ENCODE assay signal across 10 cellular contexts in genomic region chr10:132231656-132232552, GRCh38. TPM values are rescaled to one million over a fixed set of nuclear protein-coding genes. Genes with fewer than 3 reads are reported as not detected.
DNase-seq lines count a peak whose midpoint lies in the region; ATAC-seq and TF ChIP-seq lines count a peak whose summit lies in the region.
"Had no signal": no experiment of that assay in that cellular context is flagged by ENCODE, and none has a peak within 500 bp of the region (broad histone marks: within the 10 kb centered on the region; RNA-seq: fewer than 3 reads in every experiment).

No MANE protein-coding gene starts in this region.

- DNase-seq in COLO668 (lab: John Stamatoyannopoulos, UW; ENCODE audit: unreplicated experiment) (peak; percentile 77), WTC11 (ENCODE audit: low spot score) (no peak), left colon (no peak), foreskin melanocyte (no peak), COLO829 (ENCODE audit: low spot score) (no peak)
- DNase-seq: mesendoderm, NCI-H1048, uterus had no signal

- intact Hi-C loops in left colon (cut with DNase I, micrococcal nuclease): no loop called here

- CTCF ChIA-PET in WTC11 (lab: Charles Lee): no interaction called here

- no peak for TF ChIP-seq CTCF in WTC11 (IDR thresholded peaks at IDR 0.05)

- H3K27me3 Mint-ChIP-seq in IgD-negative memory B cell (peaks cover 3% of the 10 kb centered on the region), WTC11 (ENCODE audit: low read depth) (no peaks in the 10 kb centered on the region)

- POLR2A ChIA-PET in WTC11 (lab: Charles Lee): no interaction called here

- H3K36me3 Mint-ChIP-seq in IgD-negative memory B cell (no peaks in the 10 kb centered on the region), WTC11 (no peaks in the 10 kb centered on the region)

- H3K4me1 Mint-ChIP-seq in IgD-negative memory B cell: peaks cover 11 to 15% (median 12%) of the 10 kb centered on the region in 3 donors
- peaks cover 8% of the 10 kb centered on the region for H3K4me1 Mint-ChIP-seq in WTC11

- ATAC-seq in WTC11 (0 out of 2 replicates have a peak, but pooled peaks have one; percentile 30), left colon (peak; percentile 30), GM21576 (IDR thresholded peaks at IDR 0.05; ENCODE audit: unreplicated experiment) (no peak)

- H3K4me3 Mint-ChIP-seq in IgD-negative memory B cell (peak overlapping the region; percentile 13 to 90 (median 54)), WTC11 (no peak overlapping the region)

- H3K9me3 Mint-ChIP-seq in IgD-negative memory B cell: no peaks in the 10 kb centered on the region
- no peaks in the 10 kb centered on the region for H3K9me3 Mint-ChIP-seq in WTC11

- peak overlapping the region; percentile 18 to 78 (median 31) for H3K27ac Mint-ChIP-seq in IgD-negative memory B cell
- H3K27ac Mint-ChIP-seq in WTC11: no peak overlapping the region

TF ChIP-seq in WTC11, 78 proteins besides CTCF, POLR2A, EP300 and RAD21:
- TF ChIP-seq ZNF121 (CRISPR knock-in tag; IDR thresholded peaks at IDR 0.05) (no peak), MXD4 (CRISPR knock-in tag; IDR thresholded peaks at IDR 0.05; ENCODE audit: borderline replicate concordance) (no peak), SMAD3 (CRISPR knock-in tag; IDR thresholded peaks at IDR 0.05; ENCODE audit: borderline replicate concordance) (no peak), TEAD4 (CRISPR knock-in tag; IDR thresholded peaks at IDR 0.05) (no peak), NR1H2 (CRISPR knock-in tag; IDR thresholded peaks at IDR 0.05) (no peak), KAT7 (CRISPR knock-in tag; IDR thresholded peaks at IDR 0.05; ENCODE audit: borderline replicate concordance) (no peak), E2F5 (CRISPR knock-in tag; IDR thresholded peaks at IDR 0.05) (no peak), ZNF263 (CRISPR knock-in tag; IDR thresholded peaks at IDR 0.05; ENCODE audit: low read depth) (no peak), FOXK1 (CRISPR knock-in tag; IDR thresholded peaks at IDR 0.05) (no peak), ATF3 (CRISPR knock-in tag; conservative IDR thresholded peaks at IDR 0.05) (no peak), ZNF138 (CRISPR knock-in tag; conservative IDR thresholded peaks at IDR 0.05) (no peak), RORB (CRISPR knock-in tag; IDR thresholded peaks at IDR 0.05) (no peak), USF2 (CRISPR knock-in tag; IDR thresholded peaks at IDR 0.05) (no peak), ESRRA (CRISPR knock-in tag; IDR thresholded peaks at IDR 0.05; ENCODE audit: borderline replicate concordance) (no peak), RELA (CRISPR knock-in tag; IDR thresholded peaks at IDR 0.05; ENCODE audit: borderline replicate concordance) (no peak), ZNF512 (CRISPR knock-in tag; IDR thresholded peaks at IDR 0.05; ENCODE audit: borderline replicate concordance) (no peak)
TF ChIP-seq in WTC11: peak in this region for 0.

RNA-seq across cellular contexts. Expression of gene DPYSL4, which starts 45.2 kb away (rescaled TPM):
- polyA plus RNA-seq in IgD-negative memory B cell: not detected
- 16.8 to 18.1 TPM (median 17.0 TPM) in 3 replicates for total RNA-seq in WTC11 (2021)
- total RNA-seq in left colon: under 1 TPM in 1 of 2 donors, not detected in 1; 0.45 TPM

Comparison
In these comparisons a context has a peak if more than half of its experiments do, and no peak if none do; other contexts are left out.
1. RNA of gene DPYSL4, which starts 45.2 kb away (total RNA-seq): 16.8 to 18.1 TPM in WTC11; 0.45 TPM in left colon; every median in the first group is over 10 times any median in the second.